Comparison of ENCODE assay signal across 17 cellular contexts in the genomic region with DNA sequence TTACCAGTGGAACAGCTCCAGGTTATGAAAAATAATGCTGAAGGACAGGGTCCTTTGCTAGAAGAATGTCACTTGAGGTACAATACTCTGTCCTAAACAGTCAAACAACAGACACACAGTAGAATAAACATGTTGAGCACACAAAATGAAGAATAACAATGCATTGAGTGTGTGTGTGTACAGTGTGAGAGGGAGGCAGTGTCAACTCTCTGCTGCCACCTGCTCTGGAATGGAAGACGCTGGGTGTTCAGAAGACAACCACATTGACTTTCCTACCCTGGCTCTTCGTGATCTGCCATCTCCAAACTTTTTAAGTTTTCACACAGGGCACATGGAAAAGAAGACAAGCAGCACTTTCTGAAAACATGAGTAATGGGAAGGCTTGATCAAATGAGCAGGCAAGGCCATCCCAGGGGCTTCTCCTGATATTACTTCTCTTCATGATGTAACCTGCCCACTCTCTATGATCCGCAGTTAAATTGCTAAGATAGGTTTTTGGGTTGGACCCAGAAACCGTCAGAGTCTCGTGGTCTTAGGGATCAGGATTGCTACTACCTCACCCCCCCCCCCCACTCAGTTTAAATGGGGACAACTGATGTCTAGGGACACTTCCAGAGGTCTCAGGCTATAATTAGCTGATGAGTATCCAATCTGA.
DNase-seq lines count a peak whose midpoint lies in the region; ATAC-seq, FAIRE-seq and TF ChIP-seq lines count a peak whose summit lies in the region.
"Had no signal": no experiment of that assay in that cellular context is flagged by ENCODE, and none has a peak within 500 bp of the region (broad histone marks: within the 10 kb centered on the region; RNA-seq: fewer than 3 reads in every experiment).

No MANE protein-coding gene starts in this region.

- H4K20me1 ChIP-seq in astrocyte (ENCODE audit: insufficient read depth, low read length): no peaks in the 10 kb centered on the region

- no peak overlapping the region for H3K27ac Mint-ChIP-seq in astrocyte (ENCODE audit: unreplicated experiment)
- H3K27ac Mint-ChIP-seq: activated naive CD8-positive, alpha-beta T cell treated with anti-CD3 and anti-CD28 coated beads, Interleukin-2, amount 10 ng/mL, durations not matched to agents 7 days and 5 days; endodermal cell had no signal

- H3K27me3 ChIP-seq in astrocyte (ENCODE audit: insufficient read depth, low read length) (no peaks in the 10 kb centered on the region), right cardiac atrium (ENCODE audit: control insufficient read depth, insufficient read depth) (no peaks in the 10 kb centered on the region), skeletal muscle tissue (ENCODE audit: control insufficient read depth in 3 of 3, insufficient read depth in 3 of 3, low read length in 3 of 3) (no peaks in the 10 kb centered on the region)

- peak overlapping the region; percentile 54 for H3K4me3 Mint-ChIP-seq in astrocyte (ENCODE audit: unreplicated experiment)
- H3K4me3 Mint-ChIP-seq: activated naive CD8-positive, alpha-beta T cell treated with anti-CD3 and anti-CD28 coated beads, Interleukin-2, amount 10 ng/mL, durations not matched to agents 7 days and 5 days; central memory CD8-positive, alpha-beta T cell; endodermal cell had no signal

- 55% methylated on average over 5 of the region's 5 CpGs for WGBS in right cardiac atrium

- H3K4me1 Mint-ChIP-seq in astrocyte (ENCODE audit: low read depth, unreplicated experiment): peaks cover 22% of the 10 kb centered on the region
- H3K4me1 Mint-ChIP-seq: central memory CD8-positive, alpha-beta T cell had no signal

- peaks cover 17% of the 10 kb centered on the region for H3K9me3 Mint-ChIP-seq in astrocyte (ENCODE audit: unreplicated experiment)

- H3K9me3 ChIP-seq in astrocyte (ENCODE audit: insufficient read depth, low read depth, low read length) (no peaks in the 10 kb centered on the region), right cardiac atrium (ENCODE audit: control insufficient read depth, low read length) (peaks cover 2% of the 10 kb centered on the region), skeletal muscle tissue (ENCODE audit: control insufficient read depth in 3 of 3, low read length in 3 of 3) (no peaks in the 10 kb centered on the region)

- intact Hi-C loops in right cardiac atrium (cut with DNase I): loop anchor here in 1 of 4 donors (10.0 kb wide), 1 partner anchor 698 kb away; a partner anchor contains a TSS

- no peak for TF ChIP-seq CTCF in astrocyte (IDR thresholded peaks at IDR 0.05; ENCODE audit: insufficient read depth, low read depth, low read length)

- H3K36me3 ChIP-seq in astrocyte (ENCODE audit: insufficient read depth, low read length): no peaks in the 10 kb centered on the region
- H3K36me3 ChIP-seq in skeletal muscle tissue (ENCODE audit: control insufficient read depth in 3 of 3, insufficient read depth in 3 of 3, low read length in 3 of 3): no peaks in the 10 kb centered on the region

- H3K4me1 ChIP-seq in astrocyte (ENCODE audit: insufficient read depth, low read length) (peaks cover 20% of the 10 kb centered on the region), right cardiac atrium (ENCODE audit: control insufficient read depth, insufficient read depth, low read length) (no peaks in the 10 kb centered on the region), skeletal muscle tissue (ENCODE audit: control insufficient read depth in 3 of 3, insufficient read depth in 3 of 3, low read length in 3 of 3) (peaks cover 14 to 18% (median 17%) of the 10 kb centered on the region in 3 donors)

- peak; percentile 6 for DNase-seq in DMS53 treated with DMSO at 0.1 percent for 48 hours (lab: John Stamatoyannopoulos, UW; ENCODE audit: unreplicated experiment)
- no peak for DNase-seq in astrocyte (ENCODE audit: low read depth)
- DNase-seq in right cardiac atrium: no peak
- no peak for DNase-seq in OCI-M1 (lab: John Stamatoyannopoulos, UW)
- no peak for DNase-seq in occipital lobe (lab: John Stamatoyannopoulos, UW)
- no peak for DNase-seq in HK-2 (ENCODE audit: unreplicated experiment)
- DNase-seq in NCI-H69 (lab: John Stamatoyannopoulos, UW): no peak
- DNase-seq: activated CD4-positive, alpha-beta T cell treated with anti-CD3 and anti-CD28 coated beads, Interleukin-2, amount 50 U/mL, for 1 hour; activated naive CD8-positive, alpha-beta T cell treated with anti-CD3 and anti-CD28 coated beads, Interleukin-2, amount 10 ng/mL, durations not matched to agents 7 days and 5 days; endodermal cell; GF-D8; mesendoderm; NCI-H1105; NCI-H345 had no signal

- peak overlapping the region; percentile 58 for H3K27ac ChIP-seq in astrocyte (ENCODE audit: low read depth, low read length)
- H3K27ac ChIP-seq in right cardiac atrium (ENCODE audit: low read length): peak overlapping the region; percentile 5
- H3K27ac ChIP-seq in skeletal muscle tissue (ENCODE audit: low read depth, low read length): peak overlapping the region; percentile 10

- H3K4me3 ChIP-seq in astrocyte (ENCODE audit: insufficient read depth, low read depth, low read length): no peak overlapping the region
- no peak overlapping the region for H3K4me3 ChIP-seq in right cardiac atrium (ENCODE audit: low read length)
- no peak overlapping the region for H3K4me3 ChIP-seq in skeletal muscle tissue (ENCODE audit: low read length in 3 of 3)
- H3K4me3 ChIP-seq: smooth muscle cell had no signal

- ATAC-seq in right cardiac atrium: peak; percentile 27 to 44

- H3K79me2 ChIP-seq in astrocyte (ENCODE audit: insufficient read depth, low read length): no peaks in the 10 kb centered on the region

- H3K36me3 Mint-ChIP-seq in astrocyte (ENCODE audit: low read depth, unreplicated experiment): peaks cover 2% of the 10 kb centered on the region

- FAIRE-seq in astrocyte (lab: Jason Lieb, UNC): no peak

- H3K27me3 Mint-ChIP-seq in astrocyte (ENCODE audit: low read depth, unreplicated experiment): no peaks in the 10 kb centered on the region
- H3K27me3 Mint-ChIP-seq: activated naive CD8-positive, alpha-beta T cell treated with anti-CD3 and anti-CD28 coated beads, Interleukin-2, amount 10 ng/mL, durations not matched to agents 7 days and 5 days; central memory CD8-positive, alpha-beta T cell had no signal

- peak overlapping the region; percentile 33 for H3K9ac ChIP-seq in astrocyte (ENCODE audit: low read length)
- no peak overlapping the region for H3K9ac ChIP-seq in skeletal muscle tissue (ENCODE audit: low read depth in 1 of 3, low read length in 3 of 3)

- no peak overlapping the region for H2AFZ ChIP-seq in astrocyte (ENCODE audit: low read depth, low read length)

- H3K4me2 ChIP-seq in astrocyte (ENCODE audit: low read length): peak overlapping the region; percentile 59
- H3K4me2 ChIP-seq: smooth muscle cell had no signal

Comparison
In these comparisons a context has a peak if more than half of its experiments do, and no peak if none do; other contexts are left out.
1. H3K27ac ChIP-seq: peak in every context shown above with its lines; median percentile 58 in astrocyte; 10 in skeletal muscle tissue; 5 in right cardiac atrium.